Comparison of ENCODE assay signal across 7 cellular contexts in genomic region chr16:70011120-70011519, GRCh38. TPM values are rescaled to one million over a fixed set of nuclear protein-coding genes. Genes with fewer than 3 reads are reported as not detected.
DNase-seq lines count a peak whose midpoint lies in the region; ATAC-seq, FAIRE-seq and TF ChIP-seq lines count a peak whose summit lies in the region.
"Not testable (repeated sequence)": the region's sequence is repeated elsewhere in the genome, so short reads cannot be mapped to it uniquely, and the experiment has no call there.

No MANE protein-coding gene starts in this region.

- FAIRE-seq in HTR-8/SVneo (lab: Jason Lieb, UNC) = peak; percentile 52
- FAIRE-seq in astrocyte (lab: Jason Lieb, UNC) = not testable (repeated sequence)

- peaks cover 15% of the 10 kb centered on the region for H3K4me1 Mint-ChIP-seq in astrocyte (ENCODE audit: low read depth, unreplicated experiment)
- H3K4me1 Mint-ChIP-seq in nephron progenitor cell; stimulated activated effector memory CD8-positive, alpha-beta T cell treated with anti-CD3 and anti-CD28 coated beads, Interleukin-12 subunit alpha, Interleukin-12 subunit beta, amount 100 ng/mL, for 72 hours: not testable (repeated sequence)

- H3K4me1 ChIP-seq in astrocyte (ENCODE audit: insufficient read depth, low read length) = not testable (repeated sequence)

- not testable (repeated sequence) for H3K79me2 ChIP-seq in astrocyte (ENCODE audit: insufficient read depth, low read length)

- H3K9ac ChIP-seq in astrocyte (ENCODE audit: low read length) = not testable (repeated sequence)

- H3K27me3 ChIP-seq in astrocyte (ENCODE audit: insufficient read depth, low read length) = not testable (repeated sequence)

- H3K36me3 Mint-ChIP-seq in astrocyte (ENCODE audit: low read depth, unreplicated experiment) = peaks cover 20% of the 10 kb centered on the region
- peaks cover 62% of the 10 kb centered on the region for H3K36me3 Mint-ChIP-seq in nephron progenitor cell (ENCODE audit: low read depth)
- H3K36me3 Mint-ChIP-seq in stimulated activated effector memory CD8-positive, alpha-beta T cell treated with anti-CD3 and anti-CD28 coated beads, Interleukin-12 subunit alpha, Interleukin-12 subunit beta, amount 100 ng/mL, for 72 hours = peaks cover 38% of the 10 kb centered on the region

- H3K27me3 Mint-ChIP-seq in astrocyte (ENCODE audit: low read depth, unreplicated experiment); nephron progenitor cell (ENCODE audit: low read depth, poor library complexity): not testable (repeated sequence)

- DNase-seq in HTR-8/SVneo (ENCODE audit: insufficient read length, low spot score); left lobe of liver (ENCODE audit: low spot score); nephron progenitor cell; stimulated activated effector memory CD8-positive, alpha-beta T cell treated with anti-CD3 and anti-CD28 coated beads, Interleukin-12 subunit alpha, Interleukin-12 subunit beta, amount 100 ng/mL, for 72 hours (ENCODE audit: low spot score in 2 of 2): not testable (repeated sequence)
- peak; percentile 8 for DNase-seq in NCI-H748 (lab: John Stamatoyannopoulos, UW; ENCODE audit: unreplicated experiment)
- DNase-seq in astrocyte (ENCODE audit: low read depth) = peak; percentile 4
- DNase-seq in foreskin fibroblast = peak; percentile 9 to 22

- not testable (repeated sequence) for H3K9me3 Mint-ChIP-seq in astrocyte (ENCODE audit: unreplicated experiment); stimulated activated effector memory CD8-positive, alpha-beta T cell treated with anti-CD3 and anti-CD28 coated beads, Interleukin-12 subunit alpha, Interleukin-12 subunit beta, amount 100 ng/mL, for 72 hours
- peaks cover 11% of the 10 kb centered on the region for H3K9me3 Mint-ChIP-seq in nephron progenitor cell

- TF ChIP-seq CTCF in astrocyte (IDR thresholded peaks at IDR 0.05; ENCODE audit: insufficient read depth, low read depth, low read length); foreskin fibroblast (IDR thresholded peaks at IDR 0.05; ENCODE audit: low read depth, low read length); nephron progenitor cell (IDR thresholded peaks at IDR 0.05): not testable (repeated sequence)

- H3K27ac Mint-ChIP-seq in astrocyte (ENCODE audit: unreplicated experiment); stimulated activated effector memory CD8-positive, alpha-beta T cell treated with anti-CD3 and anti-CD28 coated beads, Interleukin-12 subunit alpha, Interleukin-12 subunit beta, amount 100 ng/mL, for 72 hours: not testable (repeated sequence)
- peak overlapping the region; percentile 29 for H3K27ac Mint-ChIP-seq in nephron progenitor cell

- H3K4me3 Mint-ChIP-seq in astrocyte (ENCODE audit: unreplicated experiment); nephron progenitor cell; stimulated activated effector memory CD8-positive, alpha-beta T cell treated with anti-CD3 and anti-CD28 coated beads, Interleukin-12 subunit alpha, Interleukin-12 subunit beta, amount 100 ng/mL, for 72 hours: not testable (repeated sequence)

- ATAC-seq in left lobe of liver = peak; percentile 37
- peak; percentile 60 for ATAC-seq in stimulated activated effector memory CD8-positive, alpha-beta T cell treated with anti-CD3 and anti-CD28 coated beads, Interleukin-12 subunit alpha, Interleukin-12 subunit beta, amount 100 ng/mL, for 72 hours

- not testable (repeated sequence) for H4K20me1 ChIP-seq in astrocyte (ENCODE audit: insufficient read depth, low read length)

- H2AFZ ChIP-seq in astrocyte (ENCODE audit: low read depth, low read length) = not testable (repeated sequence)

- H3K36me3 ChIP-seq in astrocyte (ENCODE audit: insufficient read depth, low read length) = not testable (repeated sequence)

- not testable (repeated sequence) for H3K27ac ChIP-seq in astrocyte (ENCODE audit: low read depth, low read length)

- not testable (repeated sequence) for H3K9me3 ChIP-seq in astrocyte (ENCODE audit: insufficient read depth, low read depth, low read length)

- H3K4me2 ChIP-seq in astrocyte (ENCODE audit: low read length) = not testable (repeated sequence)

- H3K4me3 ChIP-seq in astrocyte (ENCODE audit: insufficient read depth, low read depth, low read length); foreskin fibroblast (ENCODE audit: low read depth in 1 of 2, low read length in 2 of 2): not testable (repeated sequence)

RNA-seq across cellular contexts. Expression of gene CLEC18A, which starts 60.0 kb away (rescaled TPM):
- total RNA-seq in astrocyte = 3.4 and 5.7 TPM in 2 replicates
- 0.35 TPM for total RNA-seq in left lobe of liver
